ENCODE assay signal across 1 cellular context in genomic region chr11:117087446-117087845, GRCh38.
TF ChIP-seq lines count a peak whose summit lies in the region.

No MANE protein-coding gene starts in this region.

TF ChIP-seq in GM23338, 12 proteins besides CTCF, POLR2A, EP300 and RAD21 (continued from another document):
- TF ChIP-seq ZNF462 (CRISPR knock-in tag; IDR thresholded peaks at IDR 0.05) = no peak
- no peak for TF ChIP-seq STAT1 (IDR thresholded peaks at IDR 0.05; ENCODE audit: unreplicated experiment)
- TF ChIP-seq ETS1 (IDR thresholded peaks at IDR 0.05) = no peak
- no peak for TF ChIP-seq POLR2AphosphoS5 (IDR thresholded peaks at IDR 0.05; ENCODE audit: low read depth)
- TF ChIP-seq REST (IDR thresholded peaks at IDR 0.05; ENCODE audit: unreplicated experiment) = no peak
- TF ChIP-seq ZNF114 (CRISPR knock-in tag; IDR thresholded peaks at IDR 0.05) = no peak
- no peak for TF ChIP-seq CREB1 (CRISPR knock-in tag; IDR thresholded peaks at IDR 0.05; ENCODE audit: low read depth)
- no peak for TF ChIP-seq EZH2phosphoT487 (IDR thresholded peaks at IDR 0.05; ENCODE audit: unreplicated experiment)
